ENCODE assay signal across 8 cellular contexts in the genomic region with DNA sequence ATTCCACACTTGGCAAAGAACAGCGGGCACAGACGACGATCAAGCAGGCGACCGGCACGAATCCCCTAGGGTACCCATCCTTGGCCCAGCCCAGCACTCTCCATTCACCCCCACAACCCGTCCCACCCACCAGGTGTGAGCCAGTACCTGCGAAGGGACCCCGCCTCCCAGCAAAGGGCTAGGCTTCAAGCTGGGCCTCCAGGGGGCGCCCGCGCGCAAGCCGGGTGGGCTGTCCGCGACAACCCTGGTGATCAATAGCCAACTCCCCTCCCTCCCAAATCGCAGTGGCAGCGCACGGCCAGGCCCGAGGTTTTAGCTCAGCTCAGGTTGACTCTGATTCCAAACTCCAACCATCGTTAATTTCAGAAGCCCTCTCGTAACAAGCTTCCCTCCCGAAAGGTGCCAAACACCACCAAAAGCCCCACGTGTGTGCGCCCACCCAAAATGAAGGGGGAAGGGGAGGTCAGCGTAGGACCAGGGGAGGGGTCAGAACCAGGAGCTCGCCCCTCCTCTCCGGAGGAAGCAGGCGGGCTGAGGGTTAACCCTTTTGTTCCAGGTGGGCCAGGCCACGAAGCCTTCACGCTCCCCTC.
A peak's percentile ranks its signal among the peaks of the same experiment; 100 is the strongest.
DNase-seq lines count a peak whose midpoint lies in the region; ATAC-seq and TF ChIP-seq lines count a peak whose summit lies in the region.

No MANE protein-coding gene starts in this region.

- H3K27me3 ChIP-seq in iPS-20b (ENCODE audit: insufficient read depth, low read length), result no peaks in the 10 kb centered on the region

- H3K4me1 Mint-ChIP-seq in T-helper 1 cell treated with Interleukin-12 subunit alpha and Interleukin-12 subunit beta and Interleukin-4 antibody, amounts not matched to agents 30 μg/mL and 1 μg/mL, for 36 hours (ENCODE audit: low read depth), result peaks cover 5% of the 10 kb centered on the region

- no peak overlapping the region for H3K27ac Mint-ChIP-seq in T-helper 1 cell treated with Interleukin-12 subunit alpha and Interleukin-12 subunit beta and Interleukin-4 antibody, amounts not matched to agents 30 μg/mL and 1 μg/mL, for 36 hours

- H3K4me1 ChIP-seq in iPS-20b (ENCODE audit: insufficient read depth, low read length), result peaks cover 27% of the 10 kb centered on the region

- peak overlapping the region; percentile 95 for H3K27ac ChIP-seq in iPS-20b (ENCODE audit: low read length)

- ATAC-seq in GM18867 (IDR thresholded peaks at IDR 0.05; ENCODE audit: unreplicated experiment), result no peak
- no peak for ATAC-seq in HG03097 (IDR thresholded peaks at IDR 0.05; ENCODE audit: low FRiP score, unreplicated experiment)

- TF ChIP-seq CTCF in LNCaP clone FGC (IDR thresholded peaks at IDR 0.05; ENCODE audit: control insufficient read depth, extremely low read depth, insufficient read depth), result peak; percentile 83

- H3K4me3 ChIP-seq in LNCaP clone FGC (ENCODE audit: low read depth, low read length) (peak overlapping the region; percentile 22), iPS-20b (ENCODE audit: low read length) (peak overlapping the region; percentile 83)

- H3K9me3 ChIP-seq in iPS-20b (ENCODE audit: insufficient read depth, low read depth, low read length), result no peaks in the 10 kb centered on the region

- peak; percentile 72 for DNase-seq in DMS79 treated with DMSO at 0.1 percent for 48 hours (lab: John Stamatoyannopoulos, UW)
- DNase-seq in LNCaP clone FGC (ENCODE audit: low read depth), result no peak
- DNase-seq in astrocyte of the hippocampus (ENCODE audit: low read depth, low spot score), result peak; percentile 83
- DNase-seq in stimulated activated CD4-positive, alpha-beta T cell treated with anti-CD3 and anti-CD28 coated beads, Interleukin-12 subunit alpha, Interleukin-12 subunit beta, amount 100 ng/mL, for 48 hours (ENCODE audit: low read depth in 2 of 3, low spot score in 1 of 3), result peak; percentile 43 to 58 (median 49)

- no peaks in the 10 kb centered on the region for H3K9me3 Mint-ChIP-seq in T-helper 1 cell treated with Interleukin-12 subunit alpha and Interleukin-12 subunit beta and Interleukin-4 antibody, amounts not matched to agents 30 μg/mL and 1 μg/mL, for 36 hours

- peaks cover 21% of the 10 kb centered on the region for H3K36me3 ChIP-seq in iPS-20b (ENCODE audit: insufficient read depth, low read depth, low read length)

- peak overlapping the region; percentile 99 for H3K9ac ChIP-seq in iPS-20b (ENCODE audit: low read depth, low read length)

- H3K27me3 Mint-ChIP-seq in T-helper 1 cell treated with Interleukin-12 subunit alpha and Interleukin-12 subunit beta and Interleukin-4 antibody, amounts not matched to agents 30 μg/mL and 1 μg/mL, for 36 hours (ENCODE audit: low read depth), result peaks cover 78% of the 10 kb centered on the region

- H3K4me3 Mint-ChIP-seq in T-helper 1 cell treated with Interleukin-12 subunit alpha and Interleukin-12 subunit beta and Interleukin-4 antibody, amounts not matched to agents 30 μg/mL and 1 μg/mL, for 36 hours, result peak overlapping the region; percentile 17

- no peaks in the 10 kb centered on the region for H3K36me3 Mint-ChIP-seq in T-helper 1 cell treated with Interleukin-12 subunit alpha and Interleukin-12 subunit beta and Interleukin-4 antibody, amounts not matched to agents 30 μg/mL and 1 μg/mL, for 36 hours (ENCODE audit: low read depth)
